In genomic region chrX:45722471-45722870, GRCh38 we compare ENCODE assay signal across 1 cellular context.
TF ChIP-seq lines count a peak whose summit lies in the region.

No MANE protein-coding gene starts in this region.

TF ChIP-seq in HepG2, 621 proteins besides CTCF, POLR2A, EP300 and RAD21 (continued from another document):
- TF ChIP-seq GPN1 (CRISPR knock-in tag; IDR thresholded peaks at IDR 0.05; ENCODE audit: borderline replicate concordance) (no peak), ZFX (CRISPR knock-in tag; IDR thresholded peaks at IDR 0.05; ENCODE audit: low read depth) (no peak), GMEB1 (CRISPR knock-in tag; IDR thresholded peaks at IDR 0.05; ENCODE audit: borderline replicate concordance) (no peak), ZNF570 (CRISPR knock-in tag; IDR thresholded peaks at IDR 0.05; ENCODE audit: borderline replicate concordance) (no peak), TFDP2 (CRISPR knock-in tag; IDR thresholded peaks at IDR 0.05) (no peak), NFIB (CRISPR knock-in tag; IDR thresholded peaks at IDR 0.05; ENCODE audit: borderline replicate concordance) (no peak), ZNF547 (CRISPR knock-in tag; IDR thresholded peaks at IDR 0.05) (no peak), RARA (CRISPR knock-in tag; IDR thresholded peaks at IDR 0.05) (no peak), POGZ (CRISPR knock-in tag; IDR thresholded peaks at IDR 0.05) (no peak), ZNF296 (CRISPR knock-in tag; conservative IDR thresholded peaks at IDR 0.05) (no peak), ZNF333 (CRISPR knock-in tag; IDR thresholded peaks at IDR 0.05; ENCODE audit: borderline replicate concordance) (no peak)
